ENCODE assay signal across 1 cellular context in the genomic region with DNA sequence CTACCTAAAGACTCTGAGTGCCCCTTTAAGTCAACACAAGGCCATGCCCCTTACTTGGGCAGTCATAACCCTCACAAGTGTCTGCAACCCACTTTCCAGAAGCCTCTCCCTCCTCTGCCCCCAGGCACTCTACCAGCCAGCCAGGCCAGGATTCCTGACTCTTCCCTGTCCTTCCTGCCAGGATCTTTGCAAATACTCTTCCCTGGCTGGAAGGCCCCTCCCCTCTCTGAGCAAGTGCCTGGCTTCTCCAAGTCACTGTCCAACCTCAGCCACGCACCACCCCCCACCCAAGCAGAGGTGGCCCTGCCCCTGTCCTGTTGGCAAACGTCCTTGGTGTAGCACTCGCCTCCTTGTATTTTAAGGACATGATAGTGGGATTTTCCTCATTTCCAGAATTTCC.
TF ChIP-seq lines count a peak whose summit lies in the region.

No MANE protein-coding gene starts in this region.

TF ChIP-seq in A549, 52 proteins besides CTCF, POLR2A, EP300 and RAD21 (continued from another document):
- TF ChIP-seq BHLHE40 (IDR thresholded peaks at IDR 0.05; ENCODE audit: low read depth, low read length) = no peak
- no peak for TF ChIP-seq RNF2 (IDR thresholded peaks at IDR 0.05; ENCODE audit: borderline replicate concordance, low read depth)
- TF ChIP-seq, protein P1, sequence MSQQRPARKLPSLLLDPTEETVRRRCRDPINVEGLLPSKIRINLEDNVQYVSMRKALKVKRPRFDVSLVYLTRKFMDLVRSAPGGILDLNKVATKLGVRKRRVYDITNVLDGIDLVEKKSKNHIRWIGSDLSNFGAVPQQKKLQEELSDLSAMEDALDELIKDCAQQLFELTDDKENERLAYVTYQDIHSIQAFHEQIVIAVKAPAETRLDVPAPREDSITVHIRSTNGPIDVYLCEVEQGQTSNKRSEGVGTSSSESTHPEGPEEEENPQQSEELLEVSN (IDR thresholded peaks at IDR 0.05; ENCODE audit: borderline replicate concordance, low read depth) = no peak
- TF ChIP-seq HOXB13 (CRISPR knock-in tag; IDR thresholded peaks at IDR 0.05; ENCODE audit: low read depth) = no peak
- 0 out of 2 replicates have a peak, but pooled peaks have one; percentile 10 for TF ChIP-seq ESRRA (IDR thresholded peaks at IDR 0.05; ENCODE audit: borderline replicate concordance, low read length)
- TF ChIP-seq ZNF302 (CRISPR knock-in tag; IDR thresholded peaks at IDR 0.05) = no peak
- TF ChIP-seq, protein P2, sequence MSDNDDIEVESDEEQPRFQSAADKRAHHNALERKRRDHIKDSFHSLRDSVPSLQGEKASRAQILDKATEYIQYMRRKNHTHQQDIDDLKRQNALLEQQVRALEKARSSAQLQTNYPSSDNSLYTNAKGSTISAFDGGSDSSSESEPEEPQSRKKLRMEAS (IDR thresholded peaks at IDR 0.05) = no peak; the same call in 1 of the 2 replicates
- no peak for TF ChIP-seq CHD4 (IDR thresholded peaks at IDR 0.05; ENCODE audit: borderline replicate concordance)
- TF ChIP-seq, protein P3, sequence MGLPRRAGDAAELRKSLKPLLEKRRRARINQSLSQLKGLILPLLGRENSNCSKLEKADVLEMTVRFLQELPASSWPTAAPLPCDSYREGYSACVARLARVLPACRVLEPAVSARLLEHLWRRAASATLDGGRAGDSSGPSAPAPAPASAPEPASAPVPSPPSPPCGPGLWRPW (IDR thresholded peaks at IDR 0.05) = no peak
- TF ChIP-seq, protein P4, sequence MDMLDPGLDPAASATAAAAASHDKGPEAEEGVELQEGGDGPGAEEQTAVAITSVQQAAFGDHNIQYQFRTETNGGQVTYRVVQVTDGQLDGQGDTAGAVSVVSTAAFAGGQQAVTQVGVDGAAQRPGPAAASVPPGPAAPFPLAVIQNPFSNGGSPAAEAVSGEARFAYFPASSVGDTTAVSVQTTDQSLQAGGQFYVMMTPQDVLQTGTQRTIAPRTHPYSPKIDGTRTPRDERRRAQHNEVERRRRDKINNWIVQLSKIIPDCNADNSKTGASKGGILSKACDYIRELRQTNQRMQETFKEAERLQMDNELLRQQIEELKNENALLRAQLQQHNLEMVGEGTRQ (IDR thresholded peaks at IDR 0.05) = no peak
- TF ChIP-seq NPAS2 (CRISPR knock-in tag; IDR thresholded peaks at IDR 0.05; ENCODE audit: borderline replicate concordance) = no peak
- TF ChIP-seq MAZ (IDR thresholded peaks at IDR 0.05; ENCODE audit: borderline replicate concordance, low read depth, low read length) = peak; percentile 69; the same call in 1 of the 2 replicates
